29 cellular contexts compared by ENCODE assay signal in genomic region chr18:75088021-75088506, GRCh38.
"Had no signal": no experiment of that assay in that cellular context is flagged by ENCODE, and none has a peak within 500 bp of the region (broad histone marks: within the 10 kb centered on the region; RNA-seq: fewer than 3 reads in every experiment).

No MANE protein-coding gene starts in this region.

- H3K27ac Mint-ChIP-seq: dendritic cell treated with granulocyte-macrophage colony-stimulating factor and Interleukin-4, amounts not matched to agents 40 ng/mL and 50 ng/mL, for 4 days; endodermal cell; memory B cell; mesothelial cell of epicardium; naive B cell; natural killer cell treated with Interleukin-12 subunit alpha and Interleukin-12 subunit beta and Interleukin-15 and Interleukin-18, amount 100 ng/mL, for 72 hours; progenitor cell of endocrine pancreas had no signal

- ATAC-seq: esophagus mucosa, gastrocnemius medialis, left lobe of liver, mucosa of descending colon had no signal

- H3K27me3 ChIP-seq: gastrocnemius medialis, hepatocyte, right lobe of liver, transverse colon, vagina had no signal

- H3K4me1 Mint-ChIP-seq: endodermal cell, memory B cell, mesothelial cell of epicardium, naive B cell, neural crest cell had no signal

- DNase-seq: effector CD8-positive, alpha-beta T cell; foreskin fibroblast; gastrocnemius medialis; kidney; mucosa of descending colon; naive B cell; right lobe of liver; small intestine; stimulated activated CD4-positive, alpha-beta T cell treated with anti-CD3 and anti-CD28 coated beads, Interleukin-12 subunit alpha, Interleukin-12 subunit beta, amount 100 ng/mL, for 4 hours; stimulated activated CD4-positive, alpha-beta T cell treated with anti-CD3 and anti-CD28 coated beads, Interleukin-1b, Interleukin-23, amount 100 ng/mL, for 48 hours; stimulated activated CD4-positive, alpha-beta T cell treated with anti-CD3 and anti-CD28 coated beads, Interleukin-4, amount 100 ng/mL, for 1 hour; stimulated activated naive CD4-positive, alpha-beta T cell treated with Interleukin-2 at 50 U/mL for 16 hours; transverse colon had no signal

- H3K9me3 ChIP-seq: gastrocnemius medialis, mucosa of descending colon, neutrophil, right lobe of liver, transverse colon, vagina had no signal

- H3K4me3 ChIP-seq: gastrocnemius medialis, hepatocyte, lung, mucosa of descending colon, right lobe of liver, transverse colon, vagina had no signal

- FAIRE-seq: colon, kidney, small intestine had no signal

- H3K36me3 ChIP-seq: gastrocnemius medialis, neutrophil, right lobe of liver, transverse colon, vagina had no signal

- H3K27me3 Mint-ChIP-seq: memory B cell; natural killer cell treated with Interleukin-12 subunit alpha and Interleukin-12 subunit beta and Interleukin-15 and Interleukin-18, amount 100 ng/mL, for 72 hours; progenitor cell of endocrine pancreas had no signal

- H3K9me3 Mint-ChIP-seq: endodermal cell, memory B cell, neural crest cell had no signal

- H3K36me3 Mint-ChIP-seq: memory B cell; mesothelial cell of epicardium; natural killer cell treated with Interleukin-12 subunit alpha and Interleukin-12 subunit beta and Interleukin-15 and Interleukin-18, amount 100 ng/mL, for 72 hours had no signal

- H3K4me3 Mint-ChIP-seq: dendritic cell treated with granulocyte-macrophage colony-stimulating factor and Interleukin-4, amounts not matched to agents 40 ng/mL and 50 ng/mL, for 4 days; endodermal cell; memory B cell; mesothelial cell of epicardium; naive B cell; natural killer cell treated with Interleukin-12 subunit alpha and Interleukin-12 subunit beta and Interleukin-15 and Interleukin-18, amount 100 ng/mL, for 72 hours; neural crest cell had no signal

- H3K4me1 ChIP-seq: gastrocnemius medialis, parathyroid adenoma, right lobe of liver, transverse colon, vagina had no signal

- H3K27ac ChIP-seq: epithelial cell of prostate, gastrocnemius medialis, hepatocyte, neutrophil, parathyroid adenoma, right lobe of liver, transverse colon, vagina had no signal
